In genomic region chr6:144063246-144063743, GRCh38 we compare ENCODE assay signal across 7 cellular contexts. TPM values are rescaled to one million over a fixed set of nuclear protein-coding genes. Genes with fewer than 3 reads are reported as not detected.
DNase-seq lines count a peak whose midpoint lies in the region; ATAC-seq, FAIRE-seq and TF ChIP-seq lines count a peak whose summit lies in the region.

No MANE protein-coding gene starts in this region.

- ATAC-seq in HG02840 (IDR thresholded peaks at IDR 0.05; ENCODE audit: low FRiP score, unreplicated experiment) (peak; percentile 4), activated B cell treated with CpG ODN at 0.5 μM for 24 hours (ENCODE audit: low read depth) (peak; percentile 1), HG03457 (IDR thresholded peaks at IDR 0.05; ENCODE audit: unreplicated experiment) (no peak)

- POLR2A ChIA-PET in activated B cell treated with CpG ODN at 0.5 μM for 24 hours (lab: Charles Lee), result interaction anchor here (0.6 to 3.3 kb wide), 23 partner anchors 8 to 1901 kb away, joined by 3 to 50 read pairs (median 4); partner anchors contain the start of genes ADAT2, LTV1, PEX3 and SF3B5

- peaks cover 36% of the 10 kb centered on the region for H3K4me1 Mint-ChIP-seq in activated B cell treated with CpG ODN at 0.5 μM for 24 hours

- DNase-seq in GM18507 (ENCODE audit: extremely low spot score, insufficient read length, low read depth) (no peak), activated B cell treated with CpG ODN at 0.5 μM for 24 hours (no peak), iPS-NIHi11 (ENCODE audit: low spot score) (peak; percentile 40), stomach (no peak), caudate nucleus (lab: John Stamatoyannopoulos, UW) (no peak)

- intact Hi-C loops in activated B cell treated with CpG ODN at 0.5 μM for 24 hours (cut with micrococcal nuclease) (loop anchor here (1.0 to 10.0 kb wide), 6 partner anchors 8 to 1916 kb away; partner anchors contain the start of genes AIG1, EPM2A, HIVEP2 and NMBR), stomach (cut with DNase I; ENCODE audit: low total_unique reads) (no loop called here)

- TF ChIP-seq POLR2A in stomach (IDR thresholded peaks at IDR 0.05), result no peak

- FAIRE-seq in GM18507 (lab: Jason Lieb, UNC), result peak; percentile 24

- H3K27ac ChIP-seq in stomach (peak overlapping the region; percentile 71 to 94 (median 90)), caudate nucleus (ENCODE audit: low read depth, low read length) (no peak overlapping the region)

- 1 to 6% (median 2%) methylated on average over 16 of the region's 16 CpGs for WGBS in stomach, 5 donors

- H3K27me3 Mint-ChIP-seq in activated B cell treated with CpG ODN at 0.5 μM for 24 hours, result no peaks in the 10 kb centered on the region

- H3K27me3 ChIP-seq in stomach, result peaks cover 0 to 40% (median 0%) of the 10 kb centered on the region in 3 donors

- H3K4me3 ChIP-seq in stomach, result peak overlapping the region; percentile 71 to 90 (median 79)

- TF ChIP-seq EP300 in stomach (IDR thresholded peaks at IDR 0.05), result no peak

- peak overlapping the region; percentile 94 for H3K4me3 Mint-ChIP-seq in activated B cell treated with CpG ODN at 0.5 μM for 24 hours

- peaks cover 3% of the 10 kb centered on the region for H3K36me3 Mint-ChIP-seq in activated B cell treated with CpG ODN at 0.5 μM for 24 hours (ENCODE audit: low read depth)

- H3K36me3 ChIP-seq in stomach, result no peaks in the 10 kb centered on the region

- H3K4me1 ChIP-seq in stomach, result peaks cover 7 to 31% (median 21%) of the 10 kb centered on the region in 4 donors

- TF ChIP-seq CTCF in activated B cell treated with CpG ODN at 0.5 μM for 24 hours (IDR thresholded peaks at IDR 0.05) (no peak), stomach (IDR thresholded peaks at IDR 0.05) (no peak)

- H3K9me3 ChIP-seq in stomach, result no peaks in the 10 kb centered on the region

- CTCF ChIA-PET in activated B cell treated with CpG ODN at 0.5 μM for 24 hours (lab: Charles Lee), result interaction anchor here (1.1 to 1.2 kb wide), 5 partner anchors 8 to 123 kb away, joined by 3 to 4 read pairs (median 4); no protein-coding TSS in a partner anchor

- H3K9me3 Mint-ChIP-seq in activated B cell treated with CpG ODN at 0.5 μM for 24 hours, result no peaks in the 10 kb centered on the region

- peak overlapping the region; percentile 89 for H3K27ac Mint-ChIP-seq in activated B cell treated with CpG ODN at 0.5 μM for 24 hours

RNA-seq across cellular contexts. Expression of gene SF3B5, which starts 32.1 kb away (rescaled TPM):
- total RNA-seq in activated B cell treated with CpG ODN at 0.5 μM for 24 hours (144 and 147 TPM in 2 replicates), stomach (100 to 1,000 TPM in 4 of 5 donors, 10 to 100 TPM in 1; 41.3 to 196 (median 170) TPM)
- 100 to 1,000 TPM; 166 to 246 (median 202) TPM for polyA plus RNA-seq in stomach

RNA-seq across cellular contexts. Expression of gene PLAGL1, which starts 55.2 kb away (rescaled TPM):
- total RNA-seq in activated B cell treated with CpG ODN at 0.5 μM for 24 hours (28.5 and 33.5 TPM in 2 replicates), stomach (10 to 100 TPM; 13.4 to 94.9 (median 25.9) TPM)
- 10 to 100 TPM; 11.2 to 13.8 (median 13.6) TPM for polyA plus RNA-seq in stomach
